ENCODE assay signal across 10 cellular contexts in genomic region chr2:80303825-80304521, GRCh38. TPM values are rescaled to one million over a fixed set of nuclear protein-coding genes. Genes with fewer than 3 reads are reported as not detected.
DNase-seq lines count a peak whose midpoint lies in the region; ATAC-seq and TF ChIP-seq lines count a peak whose summit lies in the region.
"Had no signal": no experiment of that assay in that cellular context is flagged by ENCODE, and none has a peak within 500 bp of the region (broad histone marks: within the 10 kb centered on the region; RNA-seq: fewer than 3 reads in every experiment).

No MANE protein-coding gene starts in this region.

- H2AFZ ChIP-seq in GM23338 (peak overlapping the region; percentile 93), hepatocyte (peak overlapping the region; percentile 66)

- 1% methylated on average over 34 of the region's 34 CpGs for WGBS in hepatocyte (ENCODE audit: low lambda C conversion rate, missing lambda C conversion rate)

- H3K9me3 Mint-ChIP-seq in GM23338, result no peaks in the 10 kb centered on the region
- no peaks in the 10 kb centered on the region for H3K9me3 Mint-ChIP-seq in CD8-positive, alpha-beta T cell

- intact Hi-C loops in CD8-positive, alpha-beta T cell (cut with DNase I, micrococcal nuclease), result no loop called here

- H4K20me1 ChIP-seq in GM23338 (replicated peaks; ENCODE audit: insufficient read depth) (no peaks in the 10 kb centered on the region; the same call in 1 of the 2 replicates), hepatocyte (ENCODE audit: insufficient read depth, poor library complexity, severe bottlenecking) (no peaks in the 10 kb centered on the region)

- H3K27ac ChIP-seq in GM23338 (ENCODE audit: low read depth) (no peak overlapping the region), WERI-Rb-1 (peak overlapping the region; percentile 23; the same call in 1 of the 2 replicates), hepatocyte (no peak overlapping the region)
- no peak overlapping the region for H3K27ac ChIP-seq in CD8-positive, alpha-beta T cell (ENCODE audit: low read depth, low read length)

- DNase-seq in GM23338 (ENCODE audit: low spot score) (peak; percentile 69), WERI-Rb-1 (peak; percentile 53), hepatocyte (ENCODE audit: low spot score) (no peak), retina (peak; percentile 87), GDM1 (lab: John Stamatoyannopoulos, UW) (no peak), NCI-H226 (no peak)
- DNase-seq in CD8-positive, alpha-beta T cell, result no peak
- DNase-seq: effector memory CD4-positive, alpha-beta T cell; naive thymus-derived CD4-positive, alpha-beta T cell had no signal

- H3K4me1 Mint-ChIP-seq in GM23338, result peaks cover 60% of the 10 kb centered on the region
- no peaks in the 10 kb centered on the region for H3K4me1 Mint-ChIP-seq in CD8-positive, alpha-beta T cell (ENCODE audit: low read depth)
- H3K4me1 Mint-ChIP-seq: naive thymus-derived CD4-positive, alpha-beta T cell had no signal

- H3K4me1 ChIP-seq in GM23338 (ENCODE audit: insufficient read depth) (peaks cover 49% of the 10 kb centered on the region), hepatocyte (ENCODE audit: insufficient read depth) (peaks cover 21% of the 10 kb centered on the region)
- H3K4me1 ChIP-seq in CD8-positive, alpha-beta T cell (ENCODE audit: insufficient read depth, low read length), result no peaks in the 10 kb centered on the region

- H3K79me2 ChIP-seq in GM23338 (replicated peaks; ENCODE audit: insufficient read depth) (no peaks in the 10 kb centered on the region), hepatocyte (no peaks in the 10 kb centered on the region)

- no peak overlapping the region for H3K27ac Mint-ChIP-seq in GM23338
- no peak overlapping the region for H3K27ac Mint-ChIP-seq in CD8-positive, alpha-beta T cell
- H3K27ac Mint-ChIP-seq: naive thymus-derived CD4-positive, alpha-beta T cell had no signal

- CTCF ChIA-PET in CD8-positive, alpha-beta T cell (lab: Charles Lee), result no interaction called here

- H3K4me3 ChIP-seq in GM23338, result peak overlapping the region; percentile 70
- peak overlapping the region; percentile 81 for H3K4me3 ChIP-seq in WERI-Rb-1 (ENCODE audit: low read depth, low read length)
- peak overlapping the region; percentile 79 for H3K4me3 ChIP-seq in hepatocyte
- no peak overlapping the region for H3K4me3 ChIP-seq in CD8-positive, alpha-beta T cell (ENCODE audit: low read depth, low read length)

- H3K9me2 ChIP-seq in GM23338 (ENCODE audit: insufficient read depth), result no peaks in the 10 kb centered on the region
- H3K9me2 ChIP-seq in hepatocyte (replicated peaks; ENCODE audit: insufficient read depth), result no peaks in the 10 kb centered on the region

- H3K27me3 ChIP-seq in GM23338 (ENCODE audit: insufficient read depth), result peaks cover 82% of the 10 kb centered on the region
- H3K27me3 ChIP-seq in WERI-Rb-1 (ENCODE audit: insufficient read depth, low read depth, severe bottlenecking), result peaks cover 8% of the 10 kb centered on the region
- H3K27me3 ChIP-seq in hepatocyte, result peaks cover 77% of the 10 kb centered on the region
- H3K27me3 ChIP-seq in CD8-positive, alpha-beta T cell (ENCODE audit: insufficient read depth, low read length), result no peaks in the 10 kb centered on the region

- H3K4me3 Mint-ChIP-seq in GM23338, result peak overlapping the region; percentile 72
- no peak overlapping the region for H3K4me3 Mint-ChIP-seq in CD8-positive, alpha-beta T cell

- H3F3A ChIP-seq in GM23338 (replicated peaks; ENCODE audit: low read depth), result 0 out of 2 replicates have a peak, but pooled peaks cover 6% of the 10 kb centered on the region

- H3K27me3 Mint-ChIP-seq in GM23338 (ENCODE audit: insufficient read depth, low read depth, poor library complexity), result peaks cover 68% of the 10 kb centered on the region
- H3K27me3 Mint-ChIP-seq in CD8-positive, alpha-beta T cell (ENCODE audit: low read depth), result peaks cover 41% of the 10 kb centered on the region

- H3K9me3 ChIP-seq in WERI-Rb-1 (ENCODE audit: severe bottlenecking), result no peaks in the 10 kb centered on the region
- H3K9me3 ChIP-seq in hepatocyte (ENCODE audit: low read depth), result no peaks in the 10 kb centered on the region
- no peaks in the 10 kb centered on the region for H3K9me3 ChIP-seq in CD8-positive, alpha-beta T cell (ENCODE audit: low read length)

- TF ChIP-seq CTCF in GM23338 (conservative IDR thresholded peaks at IDR 0.05; ENCODE audit: low read depth in 2 of 2), result no peak
- TF ChIP-seq CTCF in WERI-Rb-1 (IDR thresholded peaks at IDR 0.05; ENCODE audit: low read depth, low read length), result no peak
- TF ChIP-seq CTCF in hepatocyte (IDR thresholded peaks at IDR 0.05; ENCODE audit: poor library complexity), result no peak
- no peak for TF ChIP-seq CTCF in CD8-positive, alpha-beta T cell (IDR thresholded peaks at IDR 0.05)

- POLR2A ChIA-PET in CD8-positive, alpha-beta T cell (lab: Charles Lee), result no interaction called here

- peak; percentile 24 for ATAC-seq in GM23338
- ATAC-seq in GM21390 (IDR thresholded peaks at IDR 0.05; ENCODE audit: unreplicated experiment), result no peak
- ATAC-seq in CD8-positive, alpha-beta T cell, result no peak
- ATAC-seq: naive thymus-derived CD4-positive, alpha-beta T cell had no signal

- peak overlapping the region; percentile 88 for H3K4me2 ChIP-seq in GM23338
- peak overlapping the region; percentile 99 for H3K4me2 ChIP-seq in hepatocyte

- H3K36me3 Mint-ChIP-seq in GM23338 (ENCODE audit: low read depth), result no peaks in the 10 kb centered on the region; the same call in 2 of the 3 replicates
- H3K36me3 Mint-ChIP-seq in CD8-positive, alpha-beta T cell, result no peaks in the 10 kb centered on the region

- H3K36me3 ChIP-seq in GM23338 (ENCODE audit: insufficient read depth) (no peaks in the 10 kb centered on the region), WERI-Rb-1 (no peaks in the 10 kb centered on the region), hepatocyte (replicated peaks; ENCODE audit: insufficient read depth, low read depth) (no peaks in the 10 kb centered on the region)
- no peaks in the 10 kb centered on the region for H3K36me3 ChIP-seq in CD8-positive, alpha-beta T cell (ENCODE audit: insufficient read depth, low read length)

TF ChIP-seq in GM23338, 12 proteins besides CTCF, POLR2A, EP300 and RAD21:
- TF ChIP-seq EZH2 (IDR thresholded peaks at IDR 0.05; ENCODE audit: low read depth, unreplicated experiment), result peak; percentile 30
- TF ChIP-seq CREB1 (CRISPR knock-in tag; IDR thresholded peaks at IDR 0.05; ENCODE audit: low read depth), result no peak
- TF ChIP-seq, protein P1, sequence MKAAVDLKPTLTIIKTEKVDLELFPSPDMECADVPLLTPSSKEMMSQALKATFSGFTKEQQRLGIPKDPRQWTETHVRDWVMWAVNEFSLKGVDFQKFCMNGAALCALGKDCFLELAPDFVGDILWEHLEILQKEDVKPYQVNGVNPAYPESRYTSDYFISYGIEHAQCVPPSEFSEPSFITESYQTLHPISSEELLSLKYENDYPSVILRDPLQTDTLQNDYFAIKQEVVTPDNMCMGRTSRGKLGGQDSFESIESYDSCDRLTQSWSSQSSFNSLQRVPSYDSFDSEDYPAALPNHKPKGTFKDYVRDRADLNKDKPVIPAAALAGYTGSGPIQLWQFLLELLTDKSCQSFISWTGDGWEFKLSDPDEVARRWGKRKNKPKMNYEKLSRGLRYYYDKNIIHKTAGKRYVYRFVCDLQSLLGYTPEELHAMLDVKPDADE (IDR thresholded peaks at IDR 0.05), result no peak
- TF ChIP-seq REST (IDR thresholded peaks at IDR 0.05; ENCODE audit: unreplicated experiment), result no peak
- TF ChIP-seq POLR2AphosphoS5 (IDR thresholded peaks at IDR 0.05; ENCODE audit: low read depth), result no peak
- TF ChIP-seq STAT1 (IDR thresholded peaks at IDR 0.05; ENCODE audit: unreplicated experiment), result no peak
TF ChIP-seq in GM23338: peak in this region for 1.

RNA-seq across cellular contexts. Expression of gene LRRTM1, which starts 0.6 kb away (rescaled TPM):
- 0.27 and 1.3 TPM in 2 replicates for total RNA-seq in GM23338 (2014; rRNA removed; shearing (Covaris generic))
- 0.34 and 0.47 TPM in 2 replicates for polyA plus RNA-seq in GM23338 (2016; fragmentation: Nextera tagmentation; extraction: Ambion mirVana)
- 1.0 and 1.3 TPM in 2 replicates for total RNA-seq in hepatocyte
- polyA plus RNA-seq in hepatocyte, result 1.9 and 2.7 TPM in 2 replicates
- not detected for total RNA-seq in CD8-positive, alpha-beta T cell
- total RNA-seq: naive thymus-derived CD4-positive, alpha-beta T cell had no signal
- polyA plus RNA-seq: naive thymus-derived CD4-positive, alpha-beta T cell had no signal

Comparison
In these comparisons a context has a peak if more than half of its experiments do, and no peak if none do; other contexts are left out.
1. DNase-seq: peak in GM23338 (single experiment), WERI-Rb-1 (single experiment) and retina (single experiment); none in hepatocyte (single experiment), GDM1 (single experiment), NCI-H226 (single experiment) and CD8-positive, alpha-beta T cell (0 of 7).